In the genomic region with DNA sequence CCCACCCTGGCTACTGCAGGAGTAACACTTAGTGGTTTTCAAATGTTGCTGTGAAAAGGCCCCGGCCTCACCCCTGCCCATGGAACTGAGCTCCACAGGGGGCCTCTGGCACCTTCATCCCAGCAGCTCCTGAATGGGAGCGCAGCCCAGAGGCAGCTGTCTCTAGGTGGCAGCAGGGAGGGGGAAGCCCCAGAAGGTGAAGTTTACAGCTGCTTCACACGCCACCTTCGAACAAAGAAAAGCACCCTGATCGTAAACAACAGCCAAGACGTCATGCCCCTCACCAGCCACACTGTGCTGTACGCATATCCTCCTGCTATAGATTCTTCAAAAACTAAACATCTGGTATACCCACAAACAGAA, we compare ENCODE assay signal across 10 cellular contexts.
DNase-seq lines count a peak whose midpoint lies in the region; ATAC-seq and TF ChIP-seq lines count a peak whose summit lies in the region.
"Had no signal": no experiment of that assay in that cellular context is flagged by ENCODE, and none has a peak within 500 bp of the region (broad histone marks: within the 10 kb centered on the region; RNA-seq: fewer than 3 reads in every experiment).

No MANE protein-coding gene starts in this region.

- H3K4me1 Mint-ChIP-seq in MCF 10A (ENCODE audit: insufficient read depth, unreplicated experiment), result no peaks in the 10 kb centered on the region
- H3K4me1 Mint-ChIP-seq in activated naive CD8-positive, alpha-beta T cell treated with anti-CD3 and anti-CD28 coated beads for 36 hours, result no peaks in the 10 kb centered on the region
- no peaks in the 10 kb centered on the region for H3K4me1 Mint-ChIP-seq in activated T-helper 17 cell treated with anti-CD3 and anti-CD28 coated beads, Interleukin-2, amount 50 U/mL, for 72 hours

- POLR2A ChIA-PET in MCF 10A (lab: Yijun Ruan, JAX), result no interaction called here

- H3K9me3 ChIP-seq in spleen, result no peaks in the 10 kb centered on the region
- H3K9me3 ChIP-seq: ascending aorta had no signal

- CTCF ChIA-PET in MCF 10A (lab: Yijun Ruan, JAX), result interaction anchor here (0.6 kb wide), 1 partner anchor 781 kb away, joined by 3 read pairs; no protein-coding TSS in a partner anchor

- TF ChIP-seq CTCF in MCF 10A (IDR thresholded peaks at IDR 0.05; ENCODE audit: unreplicated experiment) (no peak), brain microvascular endothelial cell (IDR thresholded peaks at IDR 0.05; ENCODE audit: low read depth, low read length, missing control alignments) (peak; percentile 28), spleen (IDR thresholded peaks at IDR 0.05 in 8 of 11, conservative IDR thresholded peaks at IDR 0.05 in 3 of 11) (no peak)

- ATAC-seq in HG03439 (IDR thresholded peaks at IDR 0.05; ENCODE audit: unreplicated experiment), result no peak
- no peak for ATAC-seq in activated T-helper 17 cell treated with anti-CD3 and anti-CD28 coated beads, Interleukin-2, amount 50 U/mL, for 72 hours (replicated peaks)

- H3K27ac ChIP-seq in brain microvascular endothelial cell, result no peak overlapping the region
- H3K27ac ChIP-seq in spleen, result no peak overlapping the region
- H3K27ac ChIP-seq: ascending aorta had no signal

- no peak overlapping the region for H3K27ac Mint-ChIP-seq in MCF 10A (ENCODE audit: low read depth, unreplicated experiment)
- no peak overlapping the region for H3K27ac Mint-ChIP-seq in activated naive CD8-positive, alpha-beta T cell treated with anti-CD3 and anti-CD28 coated beads for 36 hours
- H3K27ac Mint-ChIP-seq in activated T-helper 17 cell treated with anti-CD3 and anti-CD28 coated beads, Interleukin-2, amount 50 U/mL, for 72 hours, result no peak overlapping the region

- 78 to 89% (median 83%) methylated on average over 7 of the region's 7 CpGs for WGBS in spleen, 5 donors

- intact Hi-C loops in MCF 10A (cut with micrococcal nuclease) (no loop called here), spleen (cut with DNase I; ENCODE audit: low total_unique reads) (no loop called here)

- no peak for TF ChIP-seq POLR2A in spleen (IDR thresholded peaks at IDR 0.05)

- H3K27me3 ChIP-seq in brain microvascular endothelial cell (replicated peaks), result no peaks in the 10 kb centered on the region
- peaks cover 0 to 5% (median 0%) of the 10 kb centered on the region in 7 donors for H3K27me3 ChIP-seq in spleen (replicated peaks in 1 of 7)
- H3K27me3 ChIP-seq: ascending aorta had no signal

- in situ Hi-C loops in T47D (cut with HindIII; ENCODE audit: low pct_unique_long_range_greater_than_20kb, low sequenced_read_pairs) (no loop called here), brain microvascular endothelial cell (cut with HindIII; ENCODE audit: low pct_ligation_motif_present, low sequenced_read_pairs) (no loop called here)

- no peaks in the 10 kb centered on the region for H3K27me3 Mint-ChIP-seq in MCF 10A (ENCODE audit: insufficient read depth, unreplicated experiment)
- peaks cover 6% of the 10 kb centered on the region for H3K27me3 Mint-ChIP-seq in activated naive CD8-positive, alpha-beta T cell treated with anti-CD3 and anti-CD28 coated beads for 36 hours
- no peaks in the 10 kb centered on the region for H3K27me3 Mint-ChIP-seq in activated T-helper 17 cell treated with anti-CD3 and anti-CD28 coated beads, Interleukin-2, amount 50 U/mL, for 72 hours

- no peaks in the 10 kb centered on the region for H3K36me3 Mint-ChIP-seq in MCF 10A (ENCODE audit: insufficient read depth, unreplicated experiment)
- no peaks in the 10 kb centered on the region for H3K36me3 Mint-ChIP-seq in activated naive CD8-positive, alpha-beta T cell treated with anti-CD3 and anti-CD28 coated beads for 36 hours
- no peaks in the 10 kb centered on the region for H3K36me3 Mint-ChIP-seq in activated T-helper 17 cell treated with anti-CD3 and anti-CD28 coated beads, Interleukin-2, amount 50 U/mL, for 72 hours (ENCODE audit: low read depth)

- BruUV-seq in MCF 10A (replicated peaks; lab: Mats Ljungman, UMichigan), result no TSS peak

- H3K36me3 ChIP-seq in brain microvascular endothelial cell (replicated peaks) (no peaks in the 10 kb centered on the region), spleen (no peaks in the 10 kb centered on the region)
- H3K36me3 ChIP-seq: ascending aorta had no signal

- H3K9me3 Mint-ChIP-seq in MCF 10A (ENCODE audit: unreplicated experiment), result peaks cover 8% of the 10 kb centered on the region
- H3K9me3 Mint-ChIP-seq in activated naive CD8-positive, alpha-beta T cell treated with anti-CD3 and anti-CD28 coated beads for 36 hours, result no peaks in the 10 kb centered on the region
- no peaks in the 10 kb centered on the region for H3K9me3 Mint-ChIP-seq in activated T-helper 17 cell treated with anti-CD3 and anti-CD28 coated beads, Interleukin-2, amount 50 U/mL, for 72 hours

- H3K4me1 ChIP-seq in spleen, result no peaks in the 10 kb centered on the region

- H3K4me3 ChIP-seq in brain microvascular endothelial cell (ENCODE audit: low read depth, low read length) (no peak overlapping the region), spleen (no peak overlapping the region)
- H3K4me3 ChIP-seq: ascending aorta had no signal

- H3K4me3 Mint-ChIP-seq in MCF 10A (ENCODE audit: unreplicated experiment), result no peak overlapping the region
- no peak overlapping the region for H3K4me3 Mint-ChIP-seq in activated naive CD8-positive, alpha-beta T cell treated with anti-CD3 and anti-CD28 coated beads for 36 hours
- H3K4me3 Mint-ChIP-seq in activated T-helper 17 cell treated with anti-CD3 and anti-CD28 coated beads, Interleukin-2, amount 50 U/mL, for 72 hours, result no peak overlapping the region

- peak; percentile 52 to 59 for DNase-seq in T47D (ENCODE audit: low read depth in 1 of 2, low spot score in 1 of 2)
- no peak for DNase-seq in MCF 10A (ENCODE audit: unreplicated experiment)
- DNase-seq in NCI-H2171 (lab: John Stamatoyannopoulos, UW), result peak; percentile 65
- no peak for DNase-seq in brain microvascular endothelial cell
- DNase-seq in spleen, result peak; percentile 39
- no peak for DNase-seq in activated naive CD8-positive, alpha-beta T cell treated with anti-CD3 and anti-CD28 coated beads for 36 hours
- DNase-seq: KBM-7 had no signal

Comparison
In these comparisons a context has a peak if more than half of its experiments do, and no peak if none do; other contexts are left out.
1. DNase-seq: peak in T47D (2 of 2), NCI-H2171 (single experiment) and spleen (single experiment); none in MCF 10A (single experiment), brain microvascular endothelial cell (single experiment) and activated naive CD8-positive, alpha-beta T cell treated with anti-CD3 and anti-CD28 coated beads for 36 hours (single experiment).